Comparison of ENCODE assay signal across 8 cellular contexts in the genomic region with DNA sequence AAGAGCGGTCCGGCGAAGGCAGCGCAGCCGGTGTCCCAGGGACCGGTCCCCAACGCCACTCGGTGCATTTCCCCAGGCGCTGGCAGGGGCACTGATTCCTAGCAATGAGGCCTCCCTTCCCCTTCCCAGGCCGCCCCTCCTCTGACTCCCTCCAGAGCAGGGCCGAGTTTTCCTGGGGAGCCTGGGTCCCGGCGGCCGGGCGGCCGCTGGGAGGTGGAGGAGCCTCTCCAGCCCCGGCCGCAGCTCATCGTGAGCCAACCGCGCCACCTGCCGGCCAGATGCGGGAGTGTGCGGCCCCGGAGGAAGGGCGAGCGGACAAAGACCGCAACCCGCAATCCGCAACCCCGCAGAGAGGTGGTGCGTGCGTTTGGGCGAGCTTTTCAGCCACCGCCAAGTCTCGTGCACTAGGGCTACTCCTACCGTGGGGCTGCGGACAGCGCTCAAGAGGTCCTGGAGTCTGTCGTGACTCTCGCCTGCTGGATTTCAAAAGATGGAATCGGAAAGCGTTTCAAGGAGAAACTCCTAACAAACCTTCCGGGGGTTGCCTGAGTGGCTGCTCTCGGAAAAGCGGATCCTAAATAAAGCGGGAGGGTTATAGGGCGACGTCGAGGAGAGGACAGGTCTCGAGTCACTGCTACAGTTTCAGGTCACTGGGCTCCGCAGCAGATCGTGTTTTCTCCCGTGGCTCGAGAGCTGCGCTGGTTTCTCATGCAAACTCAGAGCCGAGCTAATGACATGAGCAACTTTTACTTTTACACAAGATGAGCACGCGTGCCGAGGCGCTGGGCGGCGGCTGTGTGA. TPM values are rescaled to one million over a fixed set of nuclear protein-coding genes. Genes with fewer than 3 reads are reported as not detected.
DNase-seq lines count a peak whose midpoint lies in the region; ATAC-seq and TF ChIP-seq lines count a peak whose summit lies in the region.

No MANE protein-coding gene starts in this region.

- H3K4me1 ChIP-seq in adrenal gland (replicated peaks in 1 of 2) (peaks cover 9 to 17% of the 10 kb centered on the region in 2 donors), upper lobe of right lung (peaks cover 3% of the 10 kb centered on the region)

- TF ChIP-seq CTCF in GM10266 (IDR thresholded peaks at IDR 0.05; ENCODE audit: control insufficient read depth, insufficient read depth, low read depth, missing control alignments) (peak; percentile 97), adrenal gland (IDR thresholded peaks at IDR 0.05) (peak; percentile 89 to 99 (median 98)), upper lobe of right lung (IDR thresholded peaks at IDR 0.05) (peak; percentile 97)

- DNase-seq in GM10266 (ENCODE audit: extremely low spot score) (peak; percentile 84), NAMALWA (ENCODE audit: low spot score) (peak; percentile 82), SW480 (ENCODE audit: low spot score) (peak; percentile 74), adrenal gland (peak; percentile 76 to 89 (median 86)), left cardiac atrium (peak; percentile 86), posterior vena cava (ENCODE audit: low spot score) (peak; percentile 96), upper lobe of right lung (peak; percentile 93)

- ATAC-seq in HG02571 (IDR thresholded peaks at IDR 0.05; ENCODE audit: unreplicated experiment), result peak; percentile 55
- ATAC-seq in left cardiac atrium, result peak; percentile 78 to 81
- peak; percentile 87 for ATAC-seq in upper lobe of right lung

- H3K27ac ChIP-seq in adrenal gland (peak overlapping the region in 3 of 5 donors; percentile 64 to 88 (median 71)), upper lobe of right lung (peak overlapping the region; percentile 81)

- no peaks in the 10 kb centered on the region for H3K36me3 ChIP-seq in adrenal gland (replicated peaks in 1 of 2)
- no peaks in the 10 kb centered on the region for H3K36me3 ChIP-seq in upper lobe of right lung

- TF ChIP-seq POLR2A in adrenal gland (IDR thresholded peaks at IDR 0.05), result peak in 1 of 2 donors; percentile 40

- H3K9me3 ChIP-seq in adrenal gland (replicated peaks in 1 of 3) (no peaks in the 10 kb centered on the region), upper lobe of right lung (no peaks in the 10 kb centered on the region)

- H3K4me3 ChIP-seq in adrenal gland (peak overlapping the region; percentile 7 to 83 (median 35)), upper lobe of right lung (peak overlapping the region; percentile 74)

- H3K27me3 ChIP-seq in adrenal gland (peaks cover 29% of the 10 kb centered on the region), upper lobe of right lung (peaks cover 27% of the 10 kb centered on the region)

- WGBS in adrenal gland, 4 donors, result 0 to 1% (median 1%) methylated on average over 25 to 63 of the region's 63 CpGs

- intact Hi-C loops in adrenal gland (cut with DNase I), result loop anchor here (2.0 to 5.0 kb wide), 3 partner anchors 886 to 1836 kb away; no protein-coding TSS in a partner anchor
- intact Hi-C loops in left cardiac atrium (cut with DNase I), result loop anchor here (2.0 to 10.0 kb wide), 9 partner anchors 46 to 1836 kb away; no protein-coding TSS in a partner anchor
- intact Hi-C loops in posterior vena cava (cut with DNase I), result loop anchor here (2.0 to 10.0 kb wide), 3 partner anchors 391 to 887 kb away; no protein-coding TSS in a partner anchor
- intact Hi-C loops in upper lobe of right lung (cut with DNase I), result loop anchor here (5.0 kb wide), 1 partner anchor 881 kb away; no protein-coding TSS in a partner anchor

RNA-seq across cellular contexts. Expression of a gene that starts 1.5 kb away (rescaled TPM):
- total RNA-seq in adrenal gland, result 10 to 100 TPM in 6 of 8 donors, 1 to 10 TPM in 2; 3.0 to 37.2 (median 13.1) TPM
- polyA plus RNA-seq in adrenal gland, result 1 to 10 TPM; 3.8 to 6.4 (median 4.0) TPM
- total RNA-seq in left cardiac atrium, result 10 to 100 TPM; 55.8 to 84.1 TPM
- 10 to 100 TPM; 20.8 to 39.2 TPM for total RNA-seq in posterior vena cava
- 31.9 TPM for total RNA-seq in upper lobe of right lung

Comparison
In these comparisons a context has a peak if more than half of its experiments do, and no peak if none do; other contexts are left out.
1. Peak in every context shown above with its lines: DNase-seq, ATAC-seq, H3K4me3 ChIP-seq and H3K27ac ChIP-seq.